In genomic region chr1:225735252-225736149, GRCh38 we compare ENCODE assay signal across 1 cellular context.
TF ChIP-seq lines count a peak whose summit lies in the region.

No MANE protein-coding gene starts in this region.

TF ChIP-seq in HEK293, 187 proteins besides CTCF, POLR2A, EP300 and RAD21 (continued from another document):
- TF ChIP-seq YY2 (tag by site-specific recombination; IDR thresholded peaks at IDR 0.05) (0 out of 2 replicates have a peak, but pooled peaks have one; percentile 8), ZBTB21 (tag by site-specific recombination; IDR thresholded peaks at IDR 0.05) (peak; percentile 40; the same call in 1 of the 2 replicates), GFI1B (tag by site-specific recombination; IDR thresholded peaks at IDR 0.05) (peak; percentile 59), ZNF26 (tag by site-specific recombination; IDR thresholded peaks at IDR 0.05) (no peak), TCF7L2 (IDR thresholded peaks at IDR 0.05; ENCODE audit: borderline replicate concordance, low read depth, low read length) (no peak), ZNF639 (tag by site-specific recombination; IDR thresholded peaks at IDR 0.05) (no peak), HOXA7 (CRISPR knock-in tag; IDR thresholded peaks at IDR 0.05; ENCODE audit: borderline replicate concordance) (no peak), ZNF768 (tag by site-specific recombination; IDR thresholded peaks at IDR 0.05) (no peak), ZNF660 (tag by site-specific recombination; IDR thresholded peaks at IDR 0.05) (peak; percentile 90), ZNF692 (tag by site-specific recombination; IDR thresholded peaks at IDR 0.05) (peak; percentile 76), ZNF629 (tag by site-specific recombination; IDR thresholded peaks at IDR 0.05) (peak; percentile 86), SP7 (tag by site-specific recombination; IDR thresholded peaks at IDR 0.05) (peak; percentile 83), ZNF362 (tag by site-specific recombination; IDR thresholded peaks at IDR 0.05) (no peak; the same call in 1 of the 2 replicates), KLF10 (tag by site-specific recombination; IDR thresholded peaks at IDR 0.05) (peak; percentile 45; the same call in 1 of the 2 replicates), ZNF184 (tag by site-specific recombination; IDR thresholded peaks at IDR 0.05) (peak; percentile 58; the same call in 1 of the 2 replicates), ZNF335 (tag by site-specific recombination; conservative IDR thresholded peaks at IDR 0.05) (peak; percentile 71; the same call in 1 of the 2 replicates), ZNF548 (tag by site-specific recombination; IDR thresholded peaks at IDR 0.05) (no peak), WT1 (tag by site-specific recombination; IDR thresholded peaks at IDR 0.05) (peak; percentile 54; the same call in 1 of the 2 replicates), ZFP69B (tag by site-specific recombination; IDR thresholded peaks at IDR 0.05) (peak; percentile 24; the same call in 1 of the 2 replicates), REST (tag by site-specific recombination; IDR thresholded peaks at IDR 0.05) (peak; percentile 55; the same call in 1 of the 2 replicates), PRDM10 (tag by site-specific recombination; IDR thresholded peaks at IDR 0.05) (peak; percentile 47; the same call in 1 of the 2 replicates), ZBTB44 (tag by site-specific recombination; IDR thresholded peaks at IDR 0.05) (0 out of 2 replicates have a peak, but pooled peaks have one; percentile 52), PRDM6 (tag by site-specific recombination; IDR thresholded peaks at IDR 0.05) (0 out of 2 replicates have a peak, but pooled peaks have one; percentile 41)
